ENCODE assay signal across 9 cellular contexts in genomic region chr17:78343099-78343432, GRCh38. TPM values are rescaled to one million over a fixed set of nuclear protein-coding genes. Genes with fewer than 3 reads are reported as not detected.
DNase-seq lines count a peak whose midpoint lies in the region; TF ChIP-seq lines count a peak whose summit lies in the region.
"Had no signal": no experiment of that assay in that cellular context is flagged by ENCODE, and none has a peak within 500 bp of the region (broad histone marks: within the 10 kb centered on the region; RNA-seq: fewer than 3 reads in every experiment).

No MANE protein-coding gene starts in this region.

- peak overlapping the region; percentile 62 for H3K4me3 Mint-ChIP-seq in T-helper 1 cell treated with Interleukin-12 subunit alpha and Interleukin-12 subunit beta and Interleukin-4 antibody, amounts not matched to agents 30 μg/mL and 1 μg/mL, for 36 hours
- H3K4me3 Mint-ChIP-seq in osteocyte (ENCODE audit: unreplicated experiment) = no peak overlapping the region

- H3K36me3 ChIP-seq in Karpas-422 (ENCODE audit: insufficient read depth, low read length) = no peaks in the 10 kb centered on the region

- H3K4me1 Mint-ChIP-seq in T-helper 1 cell treated with Interleukin-12 subunit alpha and Interleukin-12 subunit beta and Interleukin-4 antibody, amounts not matched to agents 30 μg/mL and 1 μg/mL, for 36 hours (ENCODE audit: low read depth) = peaks cover 55% of the 10 kb centered on the region
- H3K4me1 Mint-ChIP-seq in osteocyte (ENCODE audit: unreplicated experiment) = peaks cover 27% of the 10 kb centered on the region

- H3K9me3 ChIP-seq in Karpas-422 (ENCODE audit: low read length) = no peaks in the 10 kb centered on the region

- H4K20me1 ChIP-seq in Karpas-422 (ENCODE audit: insufficient read depth, low read depth, low read length) = no peaks in the 10 kb centered on the region; the same call in 1 of the 2 replicates

- TF ChIP-seq CTCF in WI38 (IDR thresholded peaks at IDR 0.05; ENCODE audit: low read depth, low read length) (no peak), osteocyte (IDR thresholded peaks at IDR 0.05) (no peak)

- peaks cover 12% of the 10 kb centered on the region for H3K27me3 Mint-ChIP-seq in T-helper 1 cell treated with Interleukin-12 subunit alpha and Interleukin-12 subunit beta and Interleukin-4 antibody, amounts not matched to agents 30 μg/mL and 1 μg/mL, for 36 hours (ENCODE audit: low read depth)
- H3K27me3 Mint-ChIP-seq in osteocyte (ENCODE audit: unreplicated experiment) = no peaks in the 10 kb centered on the region

- H3K4me3 ChIP-seq in WI38 (ENCODE audit: low read depth, low read length) (peak overlapping the region; percentile 40), Karpas-422 (ENCODE audit: low read length) (no peak overlapping the region)

- H3K36me3 Mint-ChIP-seq in T-helper 1 cell treated with Interleukin-12 subunit alpha and Interleukin-12 subunit beta and Interleukin-4 antibody, amounts not matched to agents 30 μg/mL and 1 μg/mL, for 36 hours (ENCODE audit: low read depth) = no peaks in the 10 kb centered on the region
- no peaks in the 10 kb centered on the region for H3K36me3 Mint-ChIP-seq in osteocyte (ENCODE audit: unreplicated experiment)

- H3K79me2 ChIP-seq in Karpas-422 (ENCODE audit: low read length) = no peaks in the 10 kb centered on the region

- H3K4me1 ChIP-seq in Karpas-422 (ENCODE audit: low read length) = peaks cover 26% of the 10 kb centered on the region

- DNase-seq in T-helper 1 cell = no peak
- DNase-seq in fibroblast of gingiva (ENCODE audit: low read depth) = peak; percentile 94
- peak; percentile 90 for DNase-seq in osteocyte (ENCODE audit: extremely low spot score, unreplicated experiment)
- no peak for DNase-seq in Karpas-422
- no peak for DNase-seq in NCI-H2107 treated with DMSO at 0.1 percent for 48 hours (lab: John Stamatoyannopoulos, UW; ENCODE audit: unreplicated experiment)
- DNase-seq in mucosa of gallbladder (ENCODE audit: low spot score) = no peak

- no peak overlapping the region for H3K4me2 ChIP-seq in Karpas-422 (ENCODE audit: low read depth, low read length, poor library complexity, severe bottlenecking)

- H3K27me3 ChIP-seq in Karpas-422 (ENCODE audit: low read length) = peaks cover 3% of the 10 kb centered on the region; the same call in 1 of the 2 replicates

- H3K9me3 Mint-ChIP-seq in T-helper 1 cell treated with Interleukin-12 subunit alpha and Interleukin-12 subunit beta and Interleukin-4 antibody, amounts not matched to agents 30 μg/mL and 1 μg/mL, for 36 hours = no peaks in the 10 kb centered on the region
- H3K9me3 Mint-ChIP-seq in osteocyte (ENCODE audit: unreplicated experiment) = no peaks in the 10 kb centered on the region

- peak overlapping the region; percentile 89 for H3K27ac Mint-ChIP-seq in T-helper 1 cell treated with Interleukin-12 subunit alpha and Interleukin-12 subunit beta and Interleukin-4 antibody, amounts not matched to agents 30 μg/mL and 1 μg/mL, for 36 hours
- peak overlapping the region; percentile 96 for H3K27ac Mint-ChIP-seq in osteocyte (ENCODE audit: unreplicated experiment)

- H2AFZ ChIP-seq in Karpas-422 (ENCODE audit: low read length) = no peak overlapping the region

- H3K9ac ChIP-seq in Karpas-422 (ENCODE audit: low read length) = no peak overlapping the region

- H3K27ac ChIP-seq in Karpas-422 (ENCODE audit: low read length) = no peak overlapping the region
- H3K27ac ChIP-seq: C4-2B had no signal

- H3K9me2 ChIP-seq in Karpas-422 (replicated peaks; ENCODE audit: insufficient read depth, low read length) = no peaks in the 10 kb centered on the region

RNA-seq across cellular contexts. Expression of gene SOCS3, which starts 16.8 kb away (rescaled TPM):
- total RNA-seq in osteocyte (79.1 and 86.4 TPM in 2 replicates), mucosa of gallbladder (11.9 TPM)
- not detected in 2 replicates for total RNA-seq in Karpas-422 (2014; rRNA removed; shearing (Covaris generic); ENCODE audit: low replicate concordance)

RNA-seq across cellular contexts. Expression of gene PGS1, which starts 35.4 kb away (rescaled TPM):
- total RNA-seq in osteocyte = 52.7 and 53.0 TPM in 2 replicates
- total RNA-seq in Karpas-422 (2014; rRNA removed; shearing (Covaris generic); ENCODE audit: low replicate concordance) = 15.9 and 33.3 TPM in 2 replicates
- total RNA-seq in mucosa of gallbladder = 40.4 TPM

Comparison
In these comparisons a context has a peak if more than half of its experiments do, and no peak if none do; other contexts are left out.
1. DNase-seq: peak in fibroblast of gingiva (single experiment) and osteocyte (single experiment); none in T-helper 1 cell (0 of 5), Karpas-422 (single experiment), NCI-H2107 treated with DMSO at 0.1 percent for 48 hours (single experiment) and mucosa of gallbladder (single experiment).
2. RNA of gene SOCS3, which starts 16.8 kb away (total RNA-seq): 79.1 to 86.4 TPM in osteocyte and 11.9 TPM in mucosa of gallbladder (single experiment); not detected in Karpas-422; every median in the first group is over 10 times any median in the second.